22 cellular contexts compared by ENCODE assay signal in genomic region chr3:190070623-190071347, GRCh38. TPM values are rescaled to one million over a fixed set of nuclear protein-coding genes. Genes with fewer than 3 reads are reported as not detected.
DNase-seq lines count a peak whose midpoint lies in the region; ATAC-seq and TF ChIP-seq lines count a peak whose summit lies in the region.
"Had no signal": no experiment of that assay in that cellular context is flagged by ENCODE, and none has a peak within 500 bp of the region (broad histone marks: within the 10 kb centered on the region; RNA-seq: fewer than 3 reads in every experiment).

No MANE protein-coding gene starts in this region.

- peak overlapping the region; percentile 96 for H2AK5ac ChIP-seq in mesenchymal stem cell (ENCODE audit: low read length, severe bottlenecking)

- TF ChIP-seq CTCF in chondrocyte (IDR thresholded peaks at IDR 0.05) = no peak
- no peak for TF ChIP-seq CTCF in uterus (IDR thresholded peaks at IDR 0.05)

- H3K36me3 ChIP-seq in mesenchymal stem cell (ENCODE audit: control insufficient read depth in 1 of 2, insufficient read depth in 2 of 2, low read depth in 1 of 2, low read length in 2 of 2) = no peaks in the 10 kb centered on the region
- H3K36me3 ChIP-seq in uterus = no peaks in the 10 kb centered on the region
- H3K36me3 ChIP-seq: left ventricle myocardium inferior, stomach had no signal

- H3K4me2 ChIP-seq in mesenchymal stem cell (ENCODE audit: low read length, poor library complexity, severe bottlenecking) = no peak overlapping the region

- no peak overlapping the region for H3K18ac ChIP-seq in mesenchymal stem cell (ENCODE audit: low read depth in 1 of 2, low read length in 2 of 2)

- WGBS in mesenchymal stem cell = 82% methylated on average over 2 of the region's 5 CpGs

- no peaks in the 10 kb centered on the region for H3K79me1 ChIP-seq in mesenchymal stem cell (replicated peaks; ENCODE audit: low read length, poor library complexity, severe bottlenecking)

- peaks cover 35% of the 10 kb centered on the region for H3K4me1 Mint-ChIP-seq in chondrocyte (ENCODE audit: low read depth)
- H3K4me1 Mint-ChIP-seq: T-helper 17 cell had no signal

- H3K27me3 ChIP-seq in mesenchymal stem cell (ENCODE audit: control insufficient read depth in 1 of 2, insufficient read depth in 1 of 2, low read length in 2 of 2) (no peaks in the 10 kb centered on the region), uterus (no peaks in the 10 kb centered on the region)
- H3K27me3 ChIP-seq: stomach had no signal

- no peak for ATAC-seq in GM21786 (IDR thresholded peaks at IDR 0.05; ENCODE audit: unreplicated experiment)
- ATAC-seq: Right ventricle myocardium inferior, T-helper 17 cell had no signal

- intact Hi-C loops in uterus (cut with DNase I; ENCODE audit: low total_unique reads) = no loop called here

- H3K4ac ChIP-seq in mesenchymal stem cell (ENCODE audit: low read depth in 1 of 2, low read length in 2 of 2) = no peak overlapping the region

- H2AFZ ChIP-seq in mesenchymal stem cell (ENCODE audit: low read depth, low read length) = no peak overlapping the region

- TF ChIP-seq POLR2A in uterus (IDR thresholded peaks at IDR 0.05) = no peak

- no peaks in the 10 kb centered on the region for H3K27me3 Mint-ChIP-seq in chondrocyte (ENCODE audit: low read depth)

- peak overlapping the region in 1 of 2 experiments; percentile 31 for H2BK12ac ChIP-seq in mesenchymal stem cell (ENCODE audit: low read length in 2 of 2)

- H3K14ac ChIP-seq in mesenchymal stem cell (ENCODE audit: low read length in 2 of 2) = no peak overlapping the region

- no peak overlapping the region for H3K9ac ChIP-seq in mesenchymal stem cell (ENCODE audit: low read length)

- no peak overlapping the region for H3K23ac ChIP-seq in mesenchymal stem cell (ENCODE audit: low read length in 2 of 2)

- H4K91ac ChIP-seq in mesenchymal stem cell (ENCODE audit: low read length) = no peak overlapping the region

- H3K27ac Mint-ChIP-seq in chondrocyte (ENCODE audit: unreplicated experiment) = peak overlapping the region; percentile 53
- H3K27ac Mint-ChIP-seq: progenitor cell of endocrine pancreas, T-helper 17 cell had no signal

- H3K4me1 ChIP-seq in mesenchymal stem cell (ENCODE audit: control insufficient read depth, insufficient read depth, low read depth, low read length) = peaks cover 6% of the 10 kb centered on the region
- no peaks in the 10 kb centered on the region for H3K4me1 ChIP-seq in uterus
- H3K4me1 ChIP-seq: left ventricle myocardium inferior had no signal

- H3K9me3 Mint-ChIP-seq in chondrocyte (ENCODE audit: low read depth) = no peaks in the 10 kb centered on the region

- H2BK120ac ChIP-seq in mesenchymal stem cell (ENCODE audit: low read depth, low read length) = no peak overlapping the region

- no peaks in the 10 kb centered on the region for H3K9me3 ChIP-seq in mesenchymal stem cell (ENCODE audit: control insufficient read depth, low read length)
- H3K9me3 ChIP-seq in uterus = no peaks in the 10 kb centered on the region
- H3K9me3 ChIP-seq: left ventricle myocardium inferior, stomach had no signal

- H3K27ac ChIP-seq in mesenchymal stem cell (ENCODE audit: low read length, poor library complexity, severe bottlenecking) = peak overlapping the region; percentile 96
- no peak overlapping the region for H3K27ac ChIP-seq in uterus
- H3K27ac ChIP-seq: HL-60, left ventricle myocardium inferior, stomach had no signal

- H3K36me3 Mint-ChIP-seq in chondrocyte (ENCODE audit: low read depth) = no peaks in the 10 kb centered on the region

- peak overlapping the region; percentile 74 for H2BK5ac ChIP-seq in mesenchymal stem cell (ENCODE audit: low read depth, low read length, poor library complexity, severe bottlenecking)

- no peak overlapping the region for H2BK15ac ChIP-seq in mesenchymal stem cell (ENCODE audit: low read depth, poor library complexity, severe bottlenecking)

- in situ Hi-C loops in Caki2 (cut with HindIII; ENCODE audit: low pct_unique_long_range_greater_than_20kb, low sequenced_read_pairs) = no loop called here

- no peak overlapping the region for H3K4me3 Mint-ChIP-seq in chondrocyte (ENCODE audit: unreplicated experiment)
- H3K4me3 Mint-ChIP-seq: T-helper 17 cell had no signal

- DNase-seq in Caki2 (ENCODE audit: low read depth) (peak; percentile 80), NCI-H146 (lab: John Stamatoyannopoulos, UW) (peak; percentile 23), chondrocyte (ENCODE audit: low spot score) (no peak), mesenchymal stem cell (no peak), cerebellar cortex (ENCODE audit: low spot score) (no peak), uterus (no peak), NAMALWA (ENCODE audit: low spot score) (no peak)
- DNase-seq: activated CD4-positive, CD25-positive, alpha-beta regulatory T cell; activated effector memory CD4-positive, alpha-beta T cell treated with Interleukin-2 at 50 U/mL for 16 hours; amygdala; dermis blood vessel endothelial cell; hypothalamus; Kasumi-1; left ventricle myocardium inferior; NCI-H1436 treated with DMSO at 0.1 percent for 48 hours; NCI-H526 treated with DMSO at 0.1 percent for 48 hours; stomach; T-helper 17 cell had no signal

- H3K4me3 ChIP-seq in mesenchymal stem cell (ENCODE audit: insufficient read depth in 1 of 2, low read depth in 1 of 2, low read length in 2 of 2) (no peak overlapping the region), uterus (no peak overlapping the region)
- H3K4me3 ChIP-seq: left ventricle myocardium inferior, stomach had no signal

- H4K8ac ChIP-seq in mesenchymal stem cell (ENCODE audit: low read length) = no peak overlapping the region

RNA-seq across cellular contexts. Expression of gene P3H2, which starts 49.9 kb away (rescaled TPM):
- total RNA-seq in Caki2 (2014; rRNA removed; shearing (Covaris generic); ENCODE audit: low replicate concordance) = 152 and 185 TPM in 2 replicates
- total RNA-seq in chondrocyte = 18.2 to 72.4 TPM (median 21.9 TPM) in 3 replicates
- 43.0 TPM for polyA plus RNA-seq in mesenchymal stem cell (2013, experiment 1 of 2)
- 45.7 TPM for polyA plus RNA-seq in mesenchymal stem cell (2013, experiment 2 of 2)
- total RNA-seq in uterus = 100 to 1,000 TPM in 1 of 4 donors, 10 to 100 TPM in 3; 12.6 to 441 (median 30.6) TPM
- total RNA-seq: T-helper 17 cell had no signal

Comparison
In these comparisons a context has a peak if more than half of its experiments do, and no peak if none do; other contexts are left out.
1. DNase-seq: peak in Caki2 (single experiment) and NCI-H146 (single experiment); none in chondrocyte (single experiment), mesenchymal stem cell (single experiment), cerebellar cortex (single experiment), uterus (0 of 2) and NAMALWA (single experiment).